20 cellular contexts compared by ENCODE assay signal in genomic region chr3:194988495-194989165, GRCh38.
DNase-seq lines count a peak whose midpoint lies in the region; ATAC-seq, FAIRE-seq and TF ChIP-seq lines count a peak whose summit lies in the region.
"Had no signal": no experiment of that assay in that cellular context is flagged by ENCODE, and none has a peak within 500 bp of the region (broad histone marks: within the 10 kb centered on the region; RNA-seq: fewer than 3 reads in every experiment).

No MANE protein-coding gene starts in this region.

- peak overlapping the region in 6 of 11 experiments; percentile 4 to 76 (median 52); a peak in 9 of 22 replicates for H3K27ac ChIP-seq in BLaER1 treated with 17β-estradiol and CSF1 and Interleukin-3, amounts not matched to agents 10 nM and 100 nM
- H3K27ac ChIP-seq in K562 (ENCODE audit: extremely low read depth, low read depth, low read length) = no peak overlapping the region

- no peaks in the 10 kb centered on the region for H4K20me1 ChIP-seq in BLaER1 treated with 17β-estradiol and CSF1 and Interleukin-3, amounts not matched to agents 10 nM and 100 nM
- no peaks in the 10 kb centered on the region for H4K20me1 ChIP-seq in K562 (replicated peaks; ENCODE audit: control insufficient read depth, insufficient read depth, low read length)

- H3K4me3 Mint-ChIP-seq in osteocyte (ENCODE audit: unreplicated experiment) = no peak overlapping the region
- H3K4me3 Mint-ChIP-seq: CD14-positive monocyte had no signal

- in situ Hi-C loops in K562 (cut with MboI) = no loop called here

- no peaks in the 10 kb centered on the region for H3K4me1 Mint-ChIP-seq in osteocyte (ENCODE audit: unreplicated experiment)

- no peaks in the 10 kb centered on the region for H3K79me2 ChIP-seq in K562 (ENCODE audit: control insufficient read depth, insufficient read depth, low read length)

- TF ChIP-seq CTCF in K562 (IDR thresholded peaks at IDR 0.05 in 2 of 3, conservative IDR thresholded peaks at IDR 0.05 in 1 of 3; ENCODE audit: insufficient read depth in 2 of 3, low read depth in 1 of 3, low read length in 3 of 3) = peak in 1 of 3 experiments; percentile 23; a peak in 1 of 6 replicates
- TF ChIP-seq CTCF in osteocyte (IDR thresholded peaks at IDR 0.05) = no peak

- peaks cover 0 to 11% (median 0%) of the 10 kb centered on the region in 11 experiments; a peak in 3 of 22 replicates for H3K27me3 ChIP-seq in BLaER1 treated with 17β-estradiol and CSF1 and Interleukin-3, amounts not matched to agents 10 nM and 100 nM
- peaks cover 25 to 60% of the 10 kb centered on the region in 2 experiments for H3K27me3 ChIP-seq in K562 (ENCODE audit: control insufficient read depth in 2 of 2, insufficient read depth in 2 of 2, low read length in 2 of 2)

- DNase-seq in HT1080 (ENCODE audit: low read depth) = peak; percentile 71
- no peak for DNase-seq in K562 (ENCODE audit: extremely low read depth in 1 of 4, low spot score in 3 of 4)
- peak; percentile 17 for DNase-seq in osteocyte (ENCODE audit: extremely low spot score, unreplicated experiment)
- DNase-seq in activated T-cell treated with anti-CD3 and anti-CD28 coated beads for 4 hours = no peak
- no peak for DNase-seq in HEK293T (ENCODE audit: extremely low spot score)
- DNase-seq in KG1 (lab: John Stamatoyannopoulos, UW) = no peak
- DNase-seq: EL, H7, Karpas-422, NCI-H1694, NCI-H2081, NCI-H2171 treated with DMSO at 0.1 percent for 48 hours, NCI-H446, NCI-H526 treated with DMSO at 0.1 percent for 48 hours, OCI-M1 had no signal

- no peaks in the 10 kb centered on the region for H3K9me3 Mint-ChIP-seq in osteocyte (ENCODE audit: unreplicated experiment)

- peaks cover 11 to 57% (median 38%) of the 10 kb centered on the region in 10 experiments for H3K4me1 ChIP-seq in BLaER1 treated with 17β-estradiol and CSF1 and Interleukin-3, amounts not matched to agents 10 nM and 100 nM
- H3K4me1 ChIP-seq in K562 (replicated peaks in 1 of 2; ENCODE audit: control insufficient read depth in 2 of 2, insufficient read depth in 2 of 2, low read length in 2 of 2) = peaks cover 0 to 8% of the 10 kb centered on the region in 2 experiments; a peak in 2 of 5 replicates

- no peak for TF ChIP-seq RAD21 in K562 (CRISPR knock-in tag; conservative IDR thresholded peaks at IDR 0.05 in 1 of 2, IDR thresholded peaks at IDR 0.05 in 1 of 2)

- CTCF ChIA-PET in K562 (lab: Yijun Ruan, JAX; ENCODE audit: low intra/inter-chr PET ratio) (no interaction called here), HEK293T (lab: Yijun Ruan, JAX) (no interaction called here)

- POLR2A ChIA-PET in K562 (lab: Yijun Ruan, JAX) = interaction anchor here (0.8 to 1.3 kb wide), 2 partner anchors 8 to 10 kb away, joined by 4 read pairs; no protein-coding TSS in a partner anchor
- POLR2A ChIA-PET in HEK293T (lab: Yijun Ruan, JAX) = no interaction called here

- H3K4me3 ChIP-seq in BLaER1 treated with 17β-estradiol and CSF1 and Interleukin-3, amounts not matched to agents 10 nM and 100 nM = no peak overlapping the region
- H3K4me3 ChIP-seq in K562 = no peak overlapping the region

- no peaks in the 10 kb centered on the region for H3K36me3 ChIP-seq in BLaER1 treated with 17β-estradiol and CSF1 and Interleukin-3, amounts not matched to agents 10 nM and 100 nM
- no peaks in the 10 kb centered on the region for H3K36me3 ChIP-seq in K562 (ENCODE audit: control insufficient read depth, insufficient read depth, low read length)

- H3K4me2 ChIP-seq in BLaER1 treated with 17β-estradiol and CSF1 and Interleukin-3, amounts not matched to agents 10 nM and 100 nM = peak overlapping the region in 6 of 11 experiments; percentile 0 to 80 (median 36); a peak in 7 of 22 replicates
- H3K4me2 ChIP-seq in K562 (ENCODE audit: insufficient read depth, low read length) = no peak overlapping the region

- intact Hi-C loops in K562 (cut with micrococcal nuclease) = no loop called here

- BruUV-seq in K562 (replicated peaks; lab: Mats Ljungman, UMichigan) = no TSS peak

- H3K27ac Mint-ChIP-seq in osteocyte (ENCODE audit: unreplicated experiment) = no peak overlapping the region

- H3K9me1 ChIP-seq in K562 (ENCODE audit: control insufficient read depth, insufficient read depth, low read length) = no peaks in the 10 kb centered on the region

- no peak overlapping the region for H2AFZ ChIP-seq in K562 (ENCODE audit: low read depth, low read length)

- no peak for FAIRE-seq in K562 (lab: Jason Lieb, UNC)
- FAIRE-seq: A204.1, D721Med had no signal

- TF ChIP-seq EP300 in K562 (IDR thresholded peaks at IDR 0.05; ENCODE audit: low read length) = no peak

- TF ChIP-seq POLR2A in K562 (conservative IDR thresholded peaks at IDR 0.05) = no peak

- no peaks in the 10 kb centered on the region for H3K36me3 Mint-ChIP-seq in osteocyte (ENCODE audit: unreplicated experiment)

- 0 out of 22 replicates have a peak, but pooled peaks cover 0 to 3% (median 0%) of the 10 kb centered on the region in 11 experiments for H3K9me3 ChIP-seq in BLaER1 treated with 17β-estradiol and CSF1 and Interleukin-3, amounts not matched to agents 10 nM and 100 nM (replicated peaks in 1 of 11)
- no peaks in the 10 kb centered on the region for H3K9me3 ChIP-seq in K562 (replicated peaks; ENCODE audit: control insufficient read depth, insufficient read depth, low read depth, low read length)

- H3K9ac ChIP-seq in BLaER1 treated with 17β-estradiol and CSF1 and Interleukin-3, amounts not matched to agents 10 nM and 100 nM = peak overlapping the region in 1 of 11 experiments; percentile 19; a peak in 1 of 22 replicates
- H3K9ac ChIP-seq in K562 (ENCODE audit: insufficient read depth in 1 of 2, low read depth in 2 of 2, low read length in 2 of 2) = no peak overlapping the region

- peaks cover 16% of the 10 kb centered on the region for H3K27me3 Mint-ChIP-seq in osteocyte (ENCODE audit: unreplicated experiment)

- 8% methylated on average over 8 of the region's 8 CpGs for WGBS in K562 (ENCODE audit: insufficient coverage, low coverage, missing lambda C conversion rate)

- ATAC-seq in K562 = peak; percentile 50; the same call in 1 of the 3 replicates
- ATAC-seq: Right ventricle myocardium inferior had no signal

TF ChIP-seq in K562, 482 proteins besides CTCF, POLR2A, EP300 and RAD21:
- TF ChIP-seq EHMT2 (IDR thresholded peaks at IDR 0.05) (no peak), SAP30 (IDR thresholded peaks at IDR 0.05; ENCODE audit: borderline replicate concordance, insufficient read depth, low read depth, low read length, poor library complexity, severe bottlenecking) (no peak), ZNF324 (CRISPR knock-in tag; IDR thresholded peaks at IDR 0.05) (no peak)

TF ChIP-seq in HEK293T, 16 proteins besides CTCF, POLR2A, EP300 and RAD21:
- TF ChIP-seq FOXM1 (IDR thresholded peaks at IDR 0.05; ENCODE audit: borderline replicate concordance) = no peak

Comparison
In these comparisons a context has a peak if more than half of its experiments do, and no peak if none do; other contexts are left out.
1. DNase-seq: peak in HT1080 (single experiment) and osteocyte (single experiment); none in K562 (0 of 4), activated T-cell treated with anti-CD3 and anti-CD28 coated beads for 4 hours (single experiment), HEK293T (single experiment) and KG1 (single experiment).